In genomic region chr5:10524376-10525123, GRCh38 we compare ENCODE assay signal across 10 cellular contexts. TPM values are rescaled to one million over a fixed set of nuclear protein-coding genes. Genes with fewer than 3 reads are reported as not detected.
DNase-seq lines count a peak whose midpoint lies in the region; ATAC-seq and TF ChIP-seq lines count a peak whose summit lies in the region.
"Had no signal": no experiment of that assay in that cellular context is flagged by ENCODE, and none has a peak within 500 bp of the region (broad histone marks: within the 10 kb centered on the region; RNA-seq: fewer than 3 reads in every experiment).

No MANE protein-coding gene starts in this region.

- TF ChIP-seq CTCF in AG10803 (conservative IDR thresholded peaks at IDR 0.05; ENCODE audit: low read length) (no peak), astrocyte of the spinal cord (IDR thresholded peaks at IDR 0.05; ENCODE audit: low read depth, low read length) (no peak)

- no peaks in the 10 kb centered on the region for H3K4me1 ChIP-seq in HAP-1

- H3K27me3 ChIP-seq in HAP-1 (ENCODE audit: low read depth), result no peaks in the 10 kb centered on the region

- H3K9me3 ChIP-seq in HAP-1, result no peaks in the 10 kb centered on the region

- H3K4me3 ChIP-seq in AG10803 (ENCODE audit: low read length) (peak overlapping the region; percentile 16), astrocyte of the spinal cord (ENCODE audit: low read depth, low read length) (no peak overlapping the region), HAP-1 (no peak overlapping the region)

- DNase-seq in AG10803 (ENCODE audit: low read depth), result peak; percentile 100
- DNase-seq in NCI-H2171 (lab: John Stamatoyannopoulos, UW), result peak; percentile 58
- DNase-seq in astrocyte of the spinal cord (ENCODE audit: low read depth, low spot score), result peak; percentile 94
- DNase-seq in myocyte (ENCODE audit: low read depth), result peak; percentile 76
- no peak for DNase-seq in HAP-1 (ENCODE audit: low spot score in 2 of 2)
- no peak for DNase-seq in GF-D8 (lab: John Stamatoyannopoulos, UW)
- DNase-seq: activated T-cell treated with anti-CD3 and anti-CD28 coated beads, Interleukin-2, amount 50 U/mL, for 24 hours; COR-L47 had no signal

- no peak for ATAC-seq in GM19351 (IDR thresholded peaks at IDR 0.05; ENCODE audit: unreplicated experiment)
- ATAC-seq in GM18520 (IDR thresholded peaks at IDR 0.05; ENCODE audit: unreplicated experiment), result no peak

- in situ Hi-C loops in astrocyte of the spinal cord (cut with HindIII; ENCODE audit: low sequenced_read_pairs) (no loop called here), HAP-1 (cut with MboI; ENCODE audit: low sequenced_read_pairs) (no loop called here)

- no peaks in the 10 kb centered on the region for H3K36me3 ChIP-seq in HAP-1 (replicated peaks)

RNA-seq across cellular contexts. Expression of gene ANKRD33B, which starts 39.3 kb away (rescaled TPM):
- total RNA-seq in myocyte, result 1.0 and 3.1 TPM in 2 replicates
- 4.3 TPM for polyA plus RNA-seq in myocyte (2012)

Comparison
In these comparisons a context has a peak if more than half of its experiments do, and no peak if none do; other contexts are left out.
1. DNase-seq: peak in AG10803 (single experiment), NCI-H2171 (single experiment), astrocyte of the spinal cord (single experiment) and myocyte (single experiment); none in HAP-1 (0 of 2) and GF-D8 (single experiment).